ENCODE assay signal across 32 cellular contexts in genomic region chr17:77240976-77241375, GRCh38.
"Had no signal": no experiment of that assay in that cellular context is flagged by ENCODE, and none has a peak within 500 bp of the region (broad histone marks: within the 10 kb centered on the region; RNA-seq: fewer than 3 reads in every experiment).

No MANE protein-coding gene starts in this region.

- H3K9me3 Mint-ChIP-seq: activated CD4-positive, alpha-beta T cell treated with anti-CD3 and anti-CD28 coated beads, Interleukin-2, amount 10 ng/mL, durations not matched to agents 24 days and 14 days; activated naive CD4-positive, alpha-beta T cell treated with anti-CD3 and anti-CD28 coated beads, Interleukin-2, amount 10 ng/mL, durations not matched to agents 7 days and 5 days; activated naive CD8-positive, alpha-beta T cell treated with anti-CD3 and anti-CD28 coated beads, Interleukin-2, amount 10 ng/mL, durations not matched to agents 7 days and 5 days; activated T-helper 1 cell treated with anti-CD3 and anti-CD28 coated beads, Interleukin-12 subunit alpha, Interleukin-12 subunit beta, Interleukin-2, Interleukin-4 antibody, amounts not matched to agents 30 ng/mL and 10 ng/mL and 1 ng/mL, durations not matched to agents 14 hours and 24 hours and 36 hours; T-helper 2 cell treated with Interferon-gamma antibody and Interleukin-4, amounts not matched to agents 5 μg/mL and 100 μg/mL, for 36 hours had no signal

- H3K27me3 Mint-ChIP-seq: activated CD4-positive, alpha-beta T cell treated with anti-CD3 and anti-CD28 coated beads for 36 hours; activated CD4-positive, alpha-beta T cell treated with anti-CD3 and anti-CD28 coated beads, Interleukin-2, amount 10 ng/mL, durations not matched to agents 24 days and 14 days; activated CD8-positive, alpha-beta memory T cell treated with anti-CD3 and anti-CD28 coated beads, Interleukin-2, amount 10 ng/mL, durations not matched to agents 7 days and 5 days; activated naive CD8-positive, alpha-beta T cell treated with anti-CD3 and anti-CD28 coated beads, Interleukin-2, amount 10 ng/mL, durations not matched to agents 7 days and 5 days; brain; T-helper 17 cell had no signal

- H3K9me3 ChIP-seq: ascending aorta, breast epithelium, colonic mucosa, esophagus squamous epithelium, heart left ventricle had no signal

- H3K4me3 Mint-ChIP-seq: activated CD4-positive, alpha-beta memory T cell treated with anti-CD3 and anti-CD28 coated beads for 36 hours; activated CD4-positive, alpha-beta T cell treated with anti-CD3 and anti-CD28 coated beads for 36 hours; activated CD4-positive, alpha-beta T cell treated with anti-CD3 and anti-CD28 coated beads, Interleukin-2, amount 10 ng/mL, durations not matched to agents 24 days and 14 days; activated CD8-positive, alpha-beta memory T cell treated with anti-CD3 and anti-CD28 coated beads, Interleukin-2, amount 10 ng/mL, durations not matched to agents 7 days and 5 days; activated CD8-positive, alpha-beta T cell treated with anti-CD3 and anti-CD28 coated beads, Interleukin-2, amount 10 ng/mL, durations not matched to agents 7 days and 5 days; activated naive CD4-positive, alpha-beta T cell treated with anti-CD3 and anti-CD28 coated beads, Interleukin-2, amount 10 ng/mL, durations not matched to agents 7 days and 5 days; activated naive CD8-positive, alpha-beta T cell treated with anti-CD3 and anti-CD28 coated beads, Interleukin-2, amount 10 ng/mL, durations not matched to agents 7 days and 5 days; activated T-helper 1 cell treated with anti-CD3 and anti-CD28 coated beads, Interleukin-12 subunit alpha, Interleukin-12 subunit beta, Interleukin-2, Interleukin-4 antibody, amounts not matched to agents 30 ng/mL and 10 ng/mL and 1 ng/mL, durations not matched to agents 14 hours and 24 hours and 36 hours; brain; T-helper 17 cell; T-helper 2 cell treated with Interferon-gamma antibody and Interleukin-4, amounts not matched to agents 5 μg/mL and 100 μg/mL, for 36 hours had no signal

- H3K36me3 ChIP-seq: ascending aorta, breast epithelium, cardiac muscle cell, colonic mucosa, esophagus squamous epithelium, heart left ventricle had no signal

- H3K36me3 Mint-ChIP-seq: activated CD4-positive, alpha-beta memory T cell treated with anti-CD3 and anti-CD28 coated beads for 36 hours; activated CD8-positive, alpha-beta memory T cell treated with anti-CD3 and anti-CD28 coated beads, Interleukin-2, amount 10 ng/mL, durations not matched to agents 7 days and 5 days; activated naive CD4-positive, alpha-beta T cell treated with anti-CD3 and anti-CD28 coated beads, Interleukin-2, amount 10 ng/mL, durations not matched to agents 7 days and 5 days; activated naive CD8-positive, alpha-beta T cell treated with anti-CD3 and anti-CD28 coated beads, Interleukin-2, amount 10 ng/mL, durations not matched to agents 7 days and 5 days; brain had no signal

- ATAC-seq: activated CD4-positive, alpha-beta T cell treated with anti-CD3 and anti-CD28 coated beads for 36 hours; activated CD8-positive, alpha-beta memory T cell treated with anti-CD3 and anti-CD28 coated beads, Interleukin-2, amount 10 ng/mL, durations not matched to agents 7 days and 5 days; activated CD8-positive, alpha-beta T cell treated with anti-CD3 and anti-CD28 coated beads, Interleukin-2, amount 10 ng/mL, durations not matched to agents 7 days and 5 days; activated naive CD4-positive, alpha-beta T cell treated with anti-CD3 and anti-CD28 coated beads, Interleukin-2, amount 50 U/mL, for 72 hours; heart left ventricle; T-helper 17 cell had no signal

- H3K4me1 Mint-ChIP-seq: T-helper 17 cell had no signal

- H3K27ac Mint-ChIP-seq: activated CD4-positive, alpha-beta memory T cell treated with anti-CD3 and anti-CD28 coated beads for 36 hours; activated CD4-positive, alpha-beta T cell treated with anti-CD3 and anti-CD28 coated beads for 36 hours; activated CD4-positive, alpha-beta T cell treated with anti-CD3 and anti-CD28 coated beads, Interleukin-2, amount 10 ng/mL, durations not matched to agents 24 days and 14 days; activated CD8-positive, alpha-beta memory T cell treated with anti-CD3 and anti-CD28 coated beads, Interleukin-2, amount 10 ng/mL, durations not matched to agents 7 days and 5 days; activated CD8-positive, alpha-beta T cell treated with anti-CD3 and anti-CD28 coated beads, Interleukin-2, amount 10 ng/mL, durations not matched to agents 7 days and 5 days; activated naive CD4-positive, alpha-beta T cell treated with anti-CD3 and anti-CD28 coated beads, Interleukin-2, amount 10 ng/mL, durations not matched to agents 7 days and 5 days; activated naive CD4-positive, alpha-beta T cell treated with anti-CD3 and anti-CD28 coated beads, Interleukin-2, amount 50 U/mL, for 72 hours; activated naive CD8-positive, alpha-beta T cell treated with anti-CD3 and anti-CD28 coated beads, Interleukin-2, amount 10 ng/mL, durations not matched to agents 7 days and 5 days; activated T-helper 1 cell treated with anti-CD3 and anti-CD28 coated beads, Interleukin-12 subunit alpha, Interleukin-12 subunit beta, Interleukin-2, Interleukin-4 antibody, amounts not matched to agents 30 ng/mL and 10 ng/mL and 1 ng/mL, durations not matched to agents 14 hours and 24 hours and 36 hours; brain; T-helper 17 cell; T-helper 2 cell treated with Interferon-gamma antibody and Interleukin-4, amounts not matched to agents 5 μg/mL and 100 μg/mL, for 36 hours had no signal

- H3K27me3 ChIP-seq: ascending aorta, breast epithelium, cardiac muscle cell, colonic mucosa, esophagus squamous epithelium, heart left ventricle had no signal

- DNase-seq: activated CD4-positive, alpha-beta memory T cell treated with anti-CD3 and anti-CD28 coated beads for 36 hours; activated CD4-positive, alpha-beta T cell treated with anti-CD3 and anti-CD28 coated beads for 36 hours; activated CD4-positive, alpha-beta T cell treated with anti-CD3 and anti-CD28 coated beads, Interleukin-2, amount 10 ng/mL, durations not matched to agents 24 days and 14 days; activated CD4-positive, CD25-positive, alpha-beta regulatory T cell; activated CD4-positive, CD25-positive, alpha-beta regulatory T cell treated with anti-CD3 and anti-CD28 coated beads, Interleukin-2, amount 50 U/mL, for 72 hours; activated CD8-positive, alpha-beta memory T cell treated with anti-CD3 and anti-CD28 coated beads, Interleukin-2, amount 10 ng/mL, durations not matched to agents 7 days and 5 days; activated CD8-positive, alpha-beta memory T cell treated with anti-CD3 and anti-CD28 coated beads, Interleukin-2, amount 50 U/mL, for 4 hours; activated CD8-positive, alpha-beta T cell treated with anti-CD3 and anti-CD28 coated beads, Interleukin-2, amount 10 ng/mL, durations not matched to agents 7 days and 5 days; activated gamma-delta T cell; activated naive CD4-positive, alpha-beta T cell; activated naive CD4-positive, alpha-beta T cell treated with anti-CD3 and anti-CD28 coated beads, Interleukin-2, amount 10 ng/mL, durations not matched to agents 7 days and 5 days; activated naive CD8-positive, alpha-beta T cell treated with anti-CD3 and anti-CD28 coated beads, Interleukin-2, amount 10 ng/mL, durations not matched to agents 7 days and 5 days; activated T-cell treated with anti-CD3 and anti-CD28 coated beads, Interleukin-2, amount 50 U/mL, for 1 hour; activated T-cell treated with anti-CD3 and anti-CD28 coated beads, Interleukin-2, amount 50 U/mL, for 48 hours; central memory CD4-positive, alpha-beta T cell; cerebellar nuclear complex; colonic mucosa; effector CD8-positive, alpha-beta T cell; esophagus squamous epithelium; glutamatergic neuron; heart left ventricle; T-helper 1 cell; T-helper 17 cell; T1000 had no signal

- H3K4me1 ChIP-seq: breast epithelium, colonic mucosa had no signal

- H3K4me3 ChIP-seq: ascending aorta, breast epithelium, cardiac muscle cell, colonic mucosa, esophagus squamous epithelium, heart left ventricle had no signal

- H3K27ac ChIP-seq: ascending aorta, breast epithelium, cardiac muscle cell, colonic mucosa, epithelial cell of prostate, esophagus squamous epithelium, heart left ventricle had no signal
